26 cellular contexts compared by ENCODE assay signal in the genomic region with DNA sequence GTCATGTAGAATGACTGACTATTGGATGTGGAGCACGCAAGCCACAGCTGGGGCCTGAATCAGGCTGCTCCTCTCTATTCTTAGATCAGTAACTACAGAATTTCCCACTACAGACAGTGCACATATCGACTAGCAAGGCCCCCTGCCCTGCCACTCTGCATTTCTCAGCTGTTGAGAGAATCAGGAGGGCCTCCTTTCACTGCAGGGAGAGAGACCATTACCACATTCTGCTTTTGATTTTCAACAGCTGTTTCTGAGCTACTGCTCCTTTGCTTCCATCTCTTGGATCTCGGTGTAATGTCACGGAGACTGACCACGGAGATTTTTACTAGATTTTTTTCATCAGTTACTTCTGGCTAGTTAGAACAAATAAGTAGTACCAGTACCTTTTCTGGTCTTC.
"Had no signal": no experiment of that assay in that cellular context is flagged by ENCODE, and none has a peak within 500 bp of the region (broad histone marks: within the 10 kb centered on the region; RNA-seq: fewer than 3 reads in every experiment).

No MANE protein-coding gene starts in this region.

- H3K9me3 Mint-ChIP-seq: activated CD4-positive, alpha-beta memory T cell treated with anti-CD3 and anti-CD28 coated beads, Interleukin-2, amount 10 ng/mL, durations not matched to agents 7 days and 5 days; activated CD4-positive, alpha-beta T cell treated with anti-CD3 and anti-CD28 coated beads, Interleukin-2, amount 10 ng/mL, durations not matched to agents 7 days and 5 days; activated naive CD4-positive, alpha-beta T cell treated with anti-CD3 and anti-CD28 coated beads, Interleukin-2, amount 50 U/mL, for 24 hours; activated T-cell treated with anti-CD3 and anti-CD28 coated beads, Interleukin-2, amount 50 U/mL, for 4 hours; activated T-helper 17 cell treated with anti-CD3 and anti-CD28 coated beads, Interleukin-2, amount 50 U/mL, for 72 hours; natural killer cell; stimulated activated effector memory CD8-positive, alpha-beta T cell treated with anti-CD3 and anti-CD28 coated beads, Interleukin-12 subunit alpha, Interleukin-12 subunit beta, amount 100 ng/mL, for 72 hours; stimulated activated naive CD8-positive, alpha-beta T cell treated with anti-CD3 and anti-CD28 coated beads, Interleukin-15, Interleukin-2, amounts not matched to agents 100 ng/mL and 50 ng/mL, for 24 hours had no signal

- H3K4me1 ChIP-seq: colonic mucosa, gastrocnemius medialis had no signal

- H3K27ac Mint-ChIP-seq: activated CD4-positive, alpha-beta memory T cell treated with anti-CD3 and anti-CD28 coated beads, Interleukin-2, amount 10 ng/mL, durations not matched to agents 7 days and 5 days; activated CD4-positive, alpha-beta T cell treated with anti-CD3 and anti-CD28 coated beads, Interleukin-2, amount 10 ng/mL, durations not matched to agents 7 days and 5 days; activated naive CD4-positive, alpha-beta T cell treated with anti-CD3 and anti-CD28 coated beads, Interleukin-2, amount 50 U/mL, for 24 hours; activated T-helper 17 cell treated with anti-CD3 and anti-CD28 coated beads, Interleukin-2, amount 50 U/mL, for 72 hours; natural killer cell; stimulated activated effector memory CD8-positive, alpha-beta T cell treated with anti-CD3 and anti-CD28 coated beads, Interleukin-12 subunit alpha, Interleukin-12 subunit beta, amount 100 ng/mL, for 72 hours; stimulated activated naive CD8-positive, alpha-beta T cell treated with anti-CD3 and anti-CD28 coated beads, Interleukin-15, Interleukin-2, amounts not matched to agents 100 ng/mL and 50 ng/mL, for 24 hours; T-helper 17 cell had no signal

- DNase-seq: activated CD4-positive, alpha-beta memory T cell treated with anti-CD3 and anti-CD28 coated beads, Interleukin-2, amount 10 ng/mL, durations not matched to agents 7 days and 5 days; activated CD4-positive, alpha-beta T cell treated with anti-CD3 and anti-CD28 coated beads, Interleukin-2, amount 10 ng/mL, durations not matched to agents 7 days and 5 days; activated CD8-positive, alpha-beta memory T cell treated with anti-CD3 and anti-CD28 coated beads, Interleukin-2, amount 50 U/mL, for 48 hours; activated gamma-delta T cell treated with Interleukin-2 at 50 U/mL for 16 hours; activated T-cell treated with anti-CD3 and anti-CD28 coated beads, Interleukin-2, amount 50 U/mL, for 4 hours; cerebellar nuclear complex; colonic mucosa; dorsolateral prefrontal cortex; effector memory CD4-positive, alpha-beta T cell; gastrocnemius medialis; left cardiac atrium; midbrain; natural killer cell; occipital lobe; stimulated activated CD4-positive, alpha-beta T cell treated with anti-CD3 and anti-CD28 coated beads, Interleukin-4, amount 100 ng/mL, for 1 hour; T-helper 17 cell; T1000; trophoblast cell; WERI-Rb-1 had no signal

- H3K4me1 Mint-ChIP-seq: activated CD4-positive, alpha-beta memory T cell treated with anti-CD3 and anti-CD28 coated beads, Interleukin-2, amount 10 ng/mL, durations not matched to agents 7 days and 5 days; activated CD4-positive, alpha-beta T cell treated with anti-CD3 and anti-CD28 coated beads, Interleukin-2, amount 10 ng/mL, durations not matched to agents 7 days and 5 days; activated naive CD4-positive, alpha-beta T cell treated with anti-CD3 and anti-CD28 coated beads, Interleukin-2, amount 50 U/mL, for 24 hours; activated T-helper 17 cell treated with anti-CD3 and anti-CD28 coated beads, Interleukin-2, amount 50 U/mL, for 72 hours; natural killer cell; stimulated activated effector memory CD8-positive, alpha-beta T cell treated with anti-CD3 and anti-CD28 coated beads, Interleukin-12 subunit alpha, Interleukin-12 subunit beta, amount 100 ng/mL, for 72 hours had no signal

- H3K9me3 ChIP-seq: colonic mucosa, gastrocnemius medialis, right atrium auricular region, thoracic aorta had no signal

- H3K4me3 Mint-ChIP-seq: activated CD4-positive, alpha-beta memory T cell treated with anti-CD3 and anti-CD28 coated beads, Interleukin-2, amount 10 ng/mL, durations not matched to agents 7 days and 5 days; activated CD4-positive, alpha-beta T cell treated with anti-CD3 and anti-CD28 coated beads, Interleukin-2, amount 10 ng/mL, durations not matched to agents 7 days and 5 days; activated naive CD4-positive, alpha-beta T cell treated with anti-CD3 and anti-CD28 coated beads, Interleukin-2, amount 50 U/mL, for 24 hours; activated T-cell treated with anti-CD3 and anti-CD28 coated beads, Interleukin-2, amount 50 U/mL, for 4 hours; activated T-helper 17 cell treated with anti-CD3 and anti-CD28 coated beads, Interleukin-2, amount 50 U/mL, for 72 hours; natural killer cell; stimulated activated effector memory CD8-positive, alpha-beta T cell treated with anti-CD3 and anti-CD28 coated beads, Interleukin-12 subunit alpha, Interleukin-12 subunit beta, amount 100 ng/mL, for 72 hours; stimulated activated naive CD8-positive, alpha-beta T cell treated with anti-CD3 and anti-CD28 coated beads, Interleukin-15, Interleukin-2, amounts not matched to agents 100 ng/mL and 50 ng/mL, for 24 hours; T-helper 17 cell had no signal

- H3K27me3 ChIP-seq: colonic mucosa, dorsolateral prefrontal cortex, gastrocnemius medialis, hepatocyte, right atrium auricular region had no signal

- H3K27me3 Mint-ChIP-seq: activated CD4-positive, alpha-beta memory T cell treated with anti-CD3 and anti-CD28 coated beads, Interleukin-2, amount 10 ng/mL, durations not matched to agents 7 days and 5 days had no signal

- H3K4me3 ChIP-seq: colonic mucosa, dorsolateral prefrontal cortex, gastrocnemius medialis, hepatocyte, right atrium auricular region, thoracic aorta had no signal

- H3K36me3 Mint-ChIP-seq: activated naive CD4-positive, alpha-beta T cell treated with anti-CD3 and anti-CD28 coated beads, Interleukin-2, amount 50 U/mL, for 24 hours; natural killer cell; stimulated activated effector memory CD8-positive, alpha-beta T cell treated with anti-CD3 and anti-CD28 coated beads, Interleukin-12 subunit alpha, Interleukin-12 subunit beta, amount 100 ng/mL, for 72 hours had no signal

- H3K27ac ChIP-seq: colonic mucosa, dorsolateral prefrontal cortex, gastrocnemius medialis, hepatocyte, right atrium auricular region, thoracic aorta, WERI-Rb-1 had no signal

- H3K36me3 ChIP-seq: colonic mucosa, gastrocnemius medialis, right atrium auricular region, thoracic aorta had no signal
